ENCODE assay signal across 15 cellular contexts in genomic region chr14:103828315-103828967, GRCh38. TPM values are rescaled to one million over a fixed set of nuclear protein-coding genes. Genes with fewer than 3 reads are reported as not detected.
DNase-seq lines count a peak whose midpoint lies in the region; ATAC-seq and TF ChIP-seq lines count a peak whose summit lies in the region.
"Had no signal": no experiment of that assay in that cellular context is flagged by ENCODE, and none has a peak within 500 bp of the region (broad histone marks: within the 10 kb centered on the region; RNA-seq: fewer than 3 reads in every experiment).

No MANE protein-coding gene starts in this region.

- intact Hi-C loops in colonic mucosa (cut with DNase I), result no loop called here

- DNase-seq in stimulated activated CD4-positive, alpha-beta T cell treated with anti-CD3 and anti-CD28 coated beads, Interleukin-12 subunit alpha, Interleukin-12 subunit beta, amount 100 ng/mL, for 4 hours, result peak; percentile 16
- DNase-seq in stimulated activated CD4-positive, alpha-beta T cell treated with anti-CD3 and anti-CD28 coated beads, Interleukin-4, amount 100 ng/mL, for 24 hours, result no peak
- peak; percentile 27 for DNase-seq in colonic mucosa
- no peak for DNase-seq in lung (ENCODE audit: low spot score)
- peak; percentile 50 for DNase-seq in ureter (ENCODE audit: low spot score)
- DNase-seq in RWPE1 (ENCODE audit: low spot score), result no peak
- DNase-seq in NCI-H2107 (lab: John Stamatoyannopoulos, UW), result no peak
- DNase-seq: HCEC 1CT, NCI-H2081 treated with DMSO at 0.1 percent for 48 hours, PC-9 had no signal

- H3K27me3 ChIP-seq in colonic mucosa, result no peaks in the 10 kb centered on the region
- no peaks in the 10 kb centered on the region for H3K27me3 ChIP-seq in lung (ENCODE audit: control insufficient read depth, insufficient read depth)
- H3K27me3 ChIP-seq: vagina had no signal

- TF ChIP-seq CTCF in colonic mucosa (IDR thresholded peaks at IDR 0.05) (no peak), lung (IDR thresholded peaks at IDR 0.05; ENCODE audit: control extremely low read depth, extremely low read depth) (no peak), RWPE1 (conservative IDR thresholded peaks at IDR 0.05; ENCODE audit: low read depth) (no peak)

- no peak for ATAC-seq in lung (ENCODE audit: insufficient read depth, low FRiP score)
- ATAC-seq in GM21381 (IDR thresholded peaks at IDR 0.05; ENCODE audit: unreplicated experiment), result no peak
- ATAC-seq: psoas muscle had no signal

- H3K9ac ChIP-seq in colonic mucosa (ENCODE audit: low read depth in 2 of 2, low read length in 2 of 2), result no peak overlapping the region
- H3K9ac ChIP-seq: KMS-11 had no signal

- CTCF ChIA-PET in RWPE1 (lab: Yijun Ruan, JAX), result interaction anchor here (0.7 kb wide), 1 partner anchor 9 kb away, joined by 3 read pairs; no protein-coding TSS in a partner anchor

- H3K4me1 ChIP-seq in colonic mucosa (no peaks in the 10 kb centered on the region), lung (ENCODE audit: control insufficient read depth in 2 of 2, insufficient read depth in 2 of 2, low read length in 2 of 2) (peaks cover 4 to 22% of the 10 kb centered on the region in 2 donors)
- H3K4me1 ChIP-seq: vagina had no signal

- H3K4me3 ChIP-seq in colonic mucosa (no peak overlapping the region), lung (no peak overlapping the region)
- H3K4me3 ChIP-seq: PC-9, psoas muscle, vagina had no signal

- H3K27ac ChIP-seq in colonic mucosa (no peak overlapping the region), lung (ENCODE audit: low read depth in 1 of 2, low read length in 1 of 2) (peak overlapping the region; percentile 21 to 42), RWPE1 (no peak overlapping the region)
- H3K27ac ChIP-seq: C4-2B, KMS-11, PC-9, psoas muscle, vagina had no signal

- H3K36me3 ChIP-seq in colonic mucosa, result no peaks in the 10 kb centered on the region
- H3K36me3 ChIP-seq in lung (ENCODE audit: control insufficient read depth in 2 of 2, insufficient read depth in 2 of 2, low read length in 2 of 2), result no peaks in the 10 kb centered on the region
- H3K36me3 ChIP-seq: vagina had no signal

- no peaks in the 10 kb centered on the region for H3K9me3 ChIP-seq in colonic mucosa
- no peaks in the 10 kb centered on the region for H3K9me3 ChIP-seq in lung (ENCODE audit: control insufficient read depth in 2 of 2, insufficient read depth in 1 of 2, low read length in 1 of 2)
- H3K9me3 ChIP-seq: psoas muscle, vagina had no signal

- 57 to 72% methylated on average over 9 of the region's 9 CpGs for WGBS in lung, 2 donors

- POLR2A ChIA-PET in RWPE1 (lab: Yijun Ruan, JAX; ENCODE audit: low non-redundant PET), result no interaction called here

RNA-seq across cellular contexts. Expression of gene PPP1R13B, which starts 18.9 kb away (rescaled TPM):
- total RNA-seq in colonic mucosa (10 to 100 TPM; 41.1 to 48.3 TPM), lung (10 to 100 TPM; 47.5 to 66.6 TPM), ureter (94.4 TPM)
- 10 to 100 TPM; 12.0 to 29.2 TPM for polyA plus RNA-seq in lung

Comparison
In these comparisons a context has a peak if more than half of its experiments do, and no peak if none do; other contexts are left out.
1. DNase-seq: peak in stimulated activated CD4-positive, alpha-beta T cell treated with anti-CD3 and anti-CD28 coated beads, Interleukin-12 subunit alpha, Interleukin-12 subunit beta, amount 100 ng/mL, for 4 hours (single experiment), colonic mucosa (single experiment) and ureter (single experiment); none in stimulated activated CD4-positive, alpha-beta T cell treated with anti-CD3 and anti-CD28 coated beads, Interleukin-4, amount 100 ng/mL, for 24 hours (single experiment), lung (single experiment), RWPE1 (single experiment) and NCI-H2107 (single experiment).
2. H3K27ac ChIP-seq: peak in lung (2 of 2); none in colonic mucosa (single experiment) and RWPE1 (single experiment).